ENCODE assay signal across 8 cellular contexts in genomic region chr2:206442516-206442853, GRCh38. TPM values are rescaled to one million over a fixed set of nuclear protein-coding genes. Genes with fewer than 3 reads are reported as not detected.
DNase-seq lines count a peak whose midpoint lies in the region; ATAC-seq, FAIRE-seq and TF ChIP-seq lines count a peak whose summit lies in the region.

No MANE protein-coding gene starts in this region.

- TF ChIP-seq POLR2A in transverse colon (IDR thresholded peaks at IDR 0.05), result no peak

- CTCF ChIA-PET in MCF 10A (lab: Yijun Ruan, JAX), result no interaction called here

- H3K9me3 ChIP-seq in BLaER1 treated with 17β-estradiol and CSF1 and Interleukin-3, amounts not matched to agents 10 nM and 100 nM (replicated peaks in 1 of 11), result no peaks in the 10 kb centered on the region
- no peaks in the 10 kb centered on the region for H3K9me3 ChIP-seq in neural cell (ENCODE audit: low read length)
- H3K9me3 ChIP-seq in transverse colon, result no peaks in the 10 kb centered on the region

- H3K9me3 Mint-ChIP-seq in MCF 10A (ENCODE audit: unreplicated experiment), result no peaks in the 10 kb centered on the region

- peaks cover 11 to 29% (median 19%) of the 10 kb centered on the region in 10 experiments; a peak in 19 of 20 replicates for H3K4me1 ChIP-seq in BLaER1 treated with 17β-estradiol and CSF1 and Interleukin-3, amounts not matched to agents 10 nM and 100 nM
- peaks cover 4 to 11% (median 10%) of the 10 kb centered on the region in 4 donors for H3K4me1 ChIP-seq in transverse colon

- H3K27me3 Mint-ChIP-seq in MCF 10A (ENCODE audit: insufficient read depth, unreplicated experiment), result peaks cover 50% of the 10 kb centered on the region

- no peaks in the 10 kb centered on the region for H3K36me3 ChIP-seq in BLaER1 treated with 17β-estradiol and CSF1 and Interleukin-3, amounts not matched to agents 10 nM and 100 nM
- no peaks in the 10 kb centered on the region for H3K36me3 ChIP-seq in neural cell (ENCODE audit: insufficient read depth, low read length)
- H3K36me3 ChIP-seq in transverse colon, result no peaks in the 10 kb centered on the region

- no peaks in the 10 kb centered on the region for H3K36me3 Mint-ChIP-seq in MCF 10A (ENCODE audit: insufficient read depth, unreplicated experiment)

- POLR2A ChIA-PET in MCF 10A (lab: Yijun Ruan, JAX), result no interaction called here

- DNase-seq in HTR-8/SVneo (ENCODE audit: insufficient read length, low spot score) (peak; percentile 4), MCF 10A (ENCODE audit: unreplicated experiment) (no peak), NCI-H1436 (lab: John Stamatoyannopoulos, UW) (no peak), transverse colon (no peak)
- no peak for DNase-seq in activated effector memory CD4-positive, alpha-beta T cell treated with Interleukin-2 at 50 U/mL for 16 hours

- 16 to 27% methylated on average over 5 to 10 of the region's 10 CpGs for WGBS in transverse colon (ENCODE audit: low coverage in 1 of 2), 2 donors

- peak overlapping the region; percentile 52 for H3K4me3 Mint-ChIP-seq in MCF 10A (ENCODE audit: unreplicated experiment)

- peaks cover 21 to 56% (median 49%) of the 10 kb centered on the region in 11 experiments for H3K27me3 ChIP-seq in BLaER1 treated with 17β-estradiol and CSF1 and Interleukin-3, amounts not matched to agents 10 nM and 100 nM
- no peaks in the 10 kb centered on the region for H3K27me3 ChIP-seq in neural cell (ENCODE audit: insufficient read depth, low read depth, low read length)
- peaks cover 79% of the 10 kb centered on the region for H3K27me3 ChIP-seq in transverse colon

- in situ Hi-C loops in transverse colon (cut with MboI; ENCODE audit: low pct_ligation_motif_present in 1 of 4, low pct_unique_long_range_greater_than_20kb in 1 of 4, low sequenced_read_pairs in 3 of 4), result no loop called here

- H3K27ac Mint-ChIP-seq in MCF 10A (ENCODE audit: low read depth, unreplicated experiment), result no peak overlapping the region

- H3K4me1 Mint-ChIP-seq in MCF 10A (ENCODE audit: insufficient read depth, unreplicated experiment), result peaks cover 7% of the 10 kb centered on the region

- TF ChIP-seq EP300 in neural cell (conservative IDR thresholded peaks at IDR 0.05; ENCODE audit: poor library complexity, severe bottlenecking), result no peak
- TF ChIP-seq EP300 in transverse colon (IDR thresholded peaks at IDR 0.05; ENCODE audit: low read depth), result no peak

- H3K79me2 ChIP-seq in neural cell (replicated peaks; ENCODE audit: insufficient read depth, low read length), result peaks cover 28% of the 10 kb centered on the region

- H4K20me1 ChIP-seq in BLaER1 treated with 17β-estradiol and CSF1 and Interleukin-3, amounts not matched to agents 10 nM and 100 nM, result peaks cover 0 to 3% (median 0%) of the 10 kb centered on the region in 11 experiments; a peak in 2 of 22 replicates
- H4K20me1 ChIP-seq in neural cell (ENCODE audit: insufficient read depth), result no peaks in the 10 kb centered on the region

- TF ChIP-seq RAD21 in neural cell (conservative IDR thresholded peaks at IDR 0.05), result no peak

- no peaks in the 10 kb centered on the region for H3K9me2 ChIP-seq in neural cell (ENCODE audit: insufficient read depth, low read length)

- FAIRE-seq in HTR-8/SVneo (lab: Jason Lieb, UNC), result no peak

- peak overlapping the region in 10 of 11 experiments; percentile 64 to 83 (median 77); a peak in 16 of 22 replicates for H3K9ac ChIP-seq in BLaER1 treated with 17β-estradiol and CSF1 and Interleukin-3, amounts not matched to agents 10 nM and 100 nM
- peak overlapping the region; percentile 95 for H3K9ac ChIP-seq in neural cell (ENCODE audit: low read length)

- intact Hi-C loops in MCF 10A (cut with micrococcal nuclease) (loop anchor here (10.0 kb wide), 1 partner anchor 278 kb away; no protein-coding TSS in a partner anchor), transverse colon (cut with DNase I; ENCODE audit: low total_unique reads) (no loop called here)

- peak overlapping the region; percentile 58 to 82 (median 74) for H3K4me3 ChIP-seq in BLaER1 treated with 17β-estradiol and CSF1 and Interleukin-3, amounts not matched to agents 10 nM and 100 nM
- H3K4me3 ChIP-seq in neural cell (ENCODE audit: low read length), result peak overlapping the region; percentile 73
- peak overlapping the region in 2 of 4 donors; percentile 41 to 49 for H3K4me3 ChIP-seq in transverse colon

- BruUV-seq in MCF 10A (replicated peaks; lab: Mats Ljungman, UMichigan), result no TSS peak

- no peak for ATAC-seq in GM18517 (IDR thresholded peaks at IDR 0.05; ENCODE audit: unreplicated experiment)

- H2AFZ ChIP-seq in neural cell (ENCODE audit: low read depth, low read length), result peak overlapping the region; percentile 99

- H3K4me2 ChIP-seq in BLaER1 treated with 17β-estradiol and CSF1 and Interleukin-3, amounts not matched to agents 10 nM and 100 nM, result peak overlapping the region; percentile 84 to 100 (median 97)
- peak overlapping the region; percentile 78 for H3K4me2 ChIP-seq in neural cell (ENCODE audit: low read length)

- no peaks in the 10 kb centered on the region for H3F3A ChIP-seq in neural cell (ENCODE audit: insufficient read depth, low read length, poor library complexity, severe bottlenecking)

- no peak for TF ChIP-seq CTCF in MCF 10A (IDR thresholded peaks at IDR 0.05; ENCODE audit: unreplicated experiment)
- TF ChIP-seq CTCF in neural cell (IDR thresholded peaks at IDR 0.05; ENCODE audit: poor library complexity, severe bottlenecking), result no peak
- no peak for TF ChIP-seq CTCF in transverse colon (IDR thresholded peaks at IDR 0.05)

- H3K27ac ChIP-seq in BLaER1 treated with 17β-estradiol and CSF1 and Interleukin-3, amounts not matched to agents 10 nM and 100 nM, result peak overlapping the region in 6 of 11 experiments; percentile 8 to 77 (median 60); a peak in 7 of 22 replicates
- H3K27ac ChIP-seq in neural cell (ENCODE audit: low read length) (peak overlapping the region; percentile 97), transverse colon (no peak overlapping the region)

TF ChIP-seq in neural cell, 6 proteins besides CTCF, POLR2A, EP300 and RAD21:
- TF ChIP-seq POLR2AphosphoS5 (IDR thresholded peaks at IDR 0.05) (no peak), SMC3 (conservative IDR thresholded peaks at IDR 0.05; ENCODE audit: poor library complexity) (no peak), REST (IDR thresholded peaks at IDR 0.05; ENCODE audit: borderline replicate concordance) (no peak), TAF1 (IDR thresholded peaks at IDR 0.05; ENCODE audit: low read depth) (no peak), MXI1 (conservative IDR thresholded peaks at IDR 0.05; ENCODE audit: poor library complexity, severe bottlenecking) (no peak), EZH2 (IDR thresholded peaks at IDR 0.05; ENCODE audit: borderline replicate concordance, insufficient read depth, low read length, poor library complexity, severe bottlenecking) (no peak)
TF ChIP-seq in neural cell: peak in this region for 0.

RNA-seq across cellular contexts. Expression of gene ADAM23, which starts 0.8 kb away (rescaled TPM):
- total RNA-seq in MCF 10A (2022), result 0.12 TPM in 1 of 2 replicates, not detected in the other
- polyA plus RNA-seq in neural cell, result 55.0 and 75.2 TPM in 2 replicates
- 62.8 and 82.9 TPM in 2 replicates for polyA minus RNA-seq in neural cell
- 1 to 10 TPM in 3 of 4 donors, not detected in 1; 1.2 to 4.5 (median 2.2) TPM for total RNA-seq in transverse colon

Comparison
In these comparisons a context has a peak if more than half of its experiments do, and no peak if none do; other contexts are left out.
1. H3K27ac ChIP-seq: peak in BLaER1 treated with 17β-estradiol and CSF1 and Interleukin-3, amounts not matched to agents 10 nM and 100 nM (6 of 11) and neural cell (single experiment); none in transverse colon (0 of 4).